ENCODE assay signal across 8 cellular contexts in genomic region chr15:68256675-68257450, GRCh38. TPM values are rescaled to one million over a fixed set of nuclear protein-coding genes. Genes with fewer than 3 reads are reported as not detected.
DNase-seq lines count a peak whose midpoint lies in the region; ATAC-seq and TF ChIP-seq lines count a peak whose summit lies in the region.

No MANE protein-coding gene starts in this region.

- no peaks in the 10 kb centered on the region for H3K27me3 Mint-ChIP-seq in endothelial cell (ENCODE audit: unreplicated experiment)

- H3K27ac Mint-ChIP-seq in endothelial cell (ENCODE audit: unreplicated experiment) = no peak overlapping the region

- no peak for TF ChIP-seq CTCF in endothelial cell (IDR thresholded peaks at IDR 0.05; ENCODE audit: unreplicated experiment)

- no peaks in the 10 kb centered on the region for H3K36me3 Mint-ChIP-seq in endothelial cell (ENCODE audit: low read depth, unreplicated experiment)

- DNase-seq in NCI-H524 (lab: John Stamatoyannopoulos, UW) (peak; percentile 49 to 78), activated T-cell treated with anti-CD3 and anti-CD28 coated beads for 24 hours (ENCODE audit: low read depth) (peak; percentile 55), endothelial cell (ENCODE audit: low spot score) (peak; percentile 93), medulla oblongata (ENCODE audit: extremely low spot score) (peak; percentile 96)
- peak in 2 of 3 donors; percentile 47 to 52 for DNase-seq in stimulated activated CD4-positive, alpha-beta T cell treated with anti-CD3 and anti-CD28 coated beads, TNF-alpha, amount 100 ng/mL, for 1 hour (ENCODE audit: low read depth in 3 of 3, low spot score in 1 of 3)

- ATAC-seq in GM18498 (IDR thresholded peaks at IDR 0.05; ENCODE audit: unreplicated experiment) (peak; percentile 59), HG02981 (IDR thresholded peaks at IDR 0.05; ENCODE audit: unreplicated experiment) (no peak), GM21447 (IDR thresholded peaks at IDR 0.05; ENCODE audit: unreplicated experiment) (no peak)

- H3K9me3 Mint-ChIP-seq in endothelial cell (ENCODE audit: unreplicated experiment) = no peaks in the 10 kb centered on the region

- H3K4me3 Mint-ChIP-seq in endothelial cell (ENCODE audit: unreplicated experiment) = peak overlapping the region; percentile 78

- H3K4me1 Mint-ChIP-seq in endothelial cell (ENCODE audit: unreplicated experiment) = no peaks in the 10 kb centered on the region

RNA-seq across cellular contexts. Expression of gene FEM1B, which starts 20.7 kb away (rescaled TPM):
- total RNA-seq in endothelial cell (ENCODE audit: unreplicated experiment) = 47.8 TPM

RNA-seq across cellular contexts. Expression of gene CLN6, which starts 27.3 kb away (rescaled TPM):
- 42.1 TPM for total RNA-seq in endothelial cell (ENCODE audit: unreplicated experiment)

RNA-seq across cellular contexts. Expression of gene CALML4, which starts 51.7 kb away (rescaled TPM):
- 11.0 TPM for total RNA-seq in endothelial cell (ENCODE audit: unreplicated experiment)
